ENCODE assay signal across 22 cellular contexts in the genomic region with DNA sequence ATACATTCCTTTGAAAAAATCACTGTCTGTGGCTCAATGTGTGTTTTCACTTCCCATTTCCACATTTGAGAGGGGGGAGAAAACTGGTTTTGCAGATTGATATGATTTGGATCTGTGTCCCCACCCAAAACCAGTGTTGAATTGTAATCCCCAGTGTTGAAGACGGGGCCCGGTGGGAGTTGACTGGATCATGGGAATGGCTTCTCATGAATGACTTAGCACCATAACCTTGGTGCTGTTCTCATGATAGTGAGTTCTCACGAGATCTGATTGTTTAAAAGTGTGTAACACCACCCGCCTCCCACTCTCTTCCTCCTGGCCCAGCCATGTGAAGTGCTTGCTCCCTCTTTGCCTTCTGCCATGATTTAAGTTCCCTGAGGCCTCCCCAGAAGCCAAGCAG. TPM values are rescaled to one million over a fixed set of nuclear protein-coding genes. Genes with fewer than 3 reads are reported as not detected.
"Had no signal": no experiment of that assay in that cellular context is flagged by ENCODE, and none has a peak within 500 bp of the region (broad histone marks: within the 10 kb centered on the region; RNA-seq: fewer than 3 reads in every experiment).

No MANE protein-coding gene starts in this region.

- DNase-seq: colonic mucosa; cortex of kidney; dermis blood vessel endothelial cell; dorsolateral prefrontal cortex; effector CD4-positive, alpha-beta T cell; effector CD8-positive, alpha-beta T cell; effector memory CD4-positive, alpha-beta T cell; effector memory CD8-positive, alpha-beta T cell; endodermal cell; erythroblast; esophagus squamous epithelium; foreskin fibroblast; foreskin keratinocyte; foreskin melanocyte; gastrocnemius medialis; glutamatergic neuron; head of caudate nucleus; heart left ventricle; heart right ventricle had no signal

- FAIRE-seq: endothelial cell of umbilical vein had no signal

RNA-seq across cellular contexts. Expression of a gene that starts 16.1 kb away (rescaled TPM):
- polyA plus RNA-seq: endothelial cell of umbilical vein, esophagus, fibroblast of lung, foreskin keratinocyte, heart left ventricle, heart right ventricle had no signal

RNA-seq across cellular contexts. Expression of a gene that starts 45.7 kb away (rescaled TPM):
- polyA plus RNA-seq: foreskin keratinocyte, heart left ventricle, heart right ventricle had no signal
